In genomic region chr6:138543648-138544047, GRCh38 we compare ENCODE assay signal across 15 cellular contexts. TPM values are rescaled to one million over a fixed set of nuclear protein-coding genes. Genes with fewer than 3 reads are reported as not detected.
A peak's percentile ranks its signal among the peaks of the same experiment; 100 is the strongest.
DNase-seq lines count a peak whose midpoint lies in the region; ATAC-seq and TF ChIP-seq lines count a peak whose summit lies in the region.
"Had no signal": no experiment of that assay in that cellular context is flagged by ENCODE, and none has a peak within 500 bp of the region (broad histone marks: within the 10 kb centered on the region; RNA-seq: fewer than 3 reads in every experiment).

No MANE protein-coding gene starts in this region.

- H3K27me3 Mint-ChIP-seq in progenitor cell of endocrine pancreas, result no peaks in the 10 kb centered on the region
- H3K27me3 Mint-ChIP-seq in activated CD4-positive, alpha-beta T cell treated with anti-CD3 and anti-CD28 coated beads for 36 hours, result peaks cover 15% of the 10 kb centered on the region
- peaks cover 26% of the 10 kb centered on the region for H3K27me3 Mint-ChIP-seq in stimulated activated memory B cell treated with anti-CD40 and anti-IgM and Interleukin-4, amounts not matched to agents 10 μg/mL and 1 μg/mL and 100 μg/mL, for 72 hours

- no peak overlapping the region for H3K27ac ChIP-seq in HEK293 (ENCODE audit: extremely low read depth, low read depth, low read length)
- H3K27ac ChIP-seq in substantia nigra (ENCODE audit: low read depth, low read length, poor library complexity, severe bottlenecking), result no peak overlapping the region
- H3K27ac ChIP-seq: body of pancreas had no signal

- H3K4me3 ChIP-seq in HEK293 (ENCODE audit: low read depth, low read length) (no peak overlapping the region), astrocyte of the cerebellum (ENCODE audit: low read depth, low read length) (peak overlapping the region; percentile 45)
- H3K4me3 ChIP-seq: body of pancreas had no signal

- no peaks in the 10 kb centered on the region for H3K36me3 ChIP-seq in HEK293 (ENCODE audit: control insufficient read depth in 2 of 2, insufficient read depth in 1 of 2, low read length in 2 of 2)

- no peaks in the 10 kb centered on the region for H3K9me3 Mint-ChIP-seq in progenitor cell of endocrine pancreas (ENCODE audit: low read depth)
- no peaks in the 10 kb centered on the region for H3K9me3 Mint-ChIP-seq in activated CD4-positive, alpha-beta T cell treated with anti-CD3 and anti-CD28 coated beads for 36 hours (ENCODE audit: low read depth)
- H3K9me3 Mint-ChIP-seq in stimulated activated memory B cell treated with anti-CD40 and anti-IgM and Interleukin-4, amounts not matched to agents 10 μg/mL and 1 μg/mL and 100 μg/mL, for 72 hours, result no peaks in the 10 kb centered on the region
- H3K9me3 Mint-ChIP-seq: naive thymus-derived CD8-positive, alpha-beta T cell; stimulated activated naive CD8-positive, alpha-beta T cell treated with anti-CD3 and anti-CD28 coated beads, Interleukin-15, amount 100 ng/mL, for 72 hours had no signal

- 0 out of 2 replicates have a peak, but pooled peaks cover 6% of the 10 kb centered on the region for H3K4me1 ChIP-seq in HEK293 (ENCODE audit: control insufficient read depth, insufficient read depth, low read length)

- peaks cover 60% of the 10 kb centered on the region for H3K4me1 Mint-ChIP-seq in progenitor cell of endocrine pancreas (ENCODE audit: low read depth)
- peaks cover 6% of the 10 kb centered on the region for H3K4me1 Mint-ChIP-seq in activated CD4-positive, alpha-beta T cell treated with anti-CD3 and anti-CD28 coated beads for 36 hours
- H3K4me1 Mint-ChIP-seq in stimulated activated memory B cell treated with anti-CD40 and anti-IgM and Interleukin-4, amounts not matched to agents 10 μg/mL and 1 μg/mL and 100 μg/mL, for 72 hours, result no peaks in the 10 kb centered on the region

- peak; percentile 22 for ATAC-seq in left colon
- no peak for ATAC-seq in activated CD4-positive, alpha-beta T cell treated with anti-CD3 and anti-CD28 coated beads for 36 hours
- no peak for ATAC-seq in stimulated activated memory B cell treated with anti-CD40 and anti-IgM and Interleukin-4, amounts not matched to agents 10 μg/mL and 1 μg/mL and 100 μg/mL, for 72 hours
- ATAC-seq: body of pancreas; naive thymus-derived CD8-positive, alpha-beta T cell; Panc1; stimulated activated naive CD8-positive, alpha-beta T cell treated with anti-CD3 and anti-CD28 coated beads, Interleukin-15, amount 100 ng/mL, for 72 hours had no signal

- in situ Hi-C loops in astrocyte of the cerebellum (cut with HindIII; ENCODE audit: low sequenced_read_pairs), result no loop called here

- peaks cover 8% of the 10 kb centered on the region for H3K36me3 Mint-ChIP-seq in progenitor cell of endocrine pancreas (ENCODE audit: insufficient read depth)
- no peaks in the 10 kb centered on the region for H3K36me3 Mint-ChIP-seq in activated CD4-positive, alpha-beta T cell treated with anti-CD3 and anti-CD28 coated beads for 36 hours (ENCODE audit: low read depth)
- no peaks in the 10 kb centered on the region for H3K36me3 Mint-ChIP-seq in stimulated activated memory B cell treated with anti-CD40 and anti-IgM and Interleukin-4, amounts not matched to agents 10 μg/mL and 1 μg/mL and 100 μg/mL, for 72 hours
- H3K36me3 Mint-ChIP-seq: naive thymus-derived CD8-positive, alpha-beta T cell had no signal

- intact Hi-C loops in left colon (cut with DNase I, micrococcal nuclease), result no loop called here
- intact Hi-C loops in activated CD4-positive, alpha-beta T cell treated with anti-CD3 and anti-CD28 coated beads for 36 hours (cut with DNase I, micrococcal nuclease), result no loop called here

- H3K4me3 Mint-ChIP-seq in progenitor cell of endocrine pancreas (ENCODE audit: low read depth), result peak overlapping the region; percentile 50
- no peak overlapping the region for H3K4me3 Mint-ChIP-seq in activated CD4-positive, alpha-beta T cell treated with anti-CD3 and anti-CD28 coated beads for 36 hours
- H3K4me3 Mint-ChIP-seq in stimulated activated memory B cell treated with anti-CD40 and anti-IgM and Interleukin-4, amounts not matched to agents 10 μg/mL and 1 μg/mL and 100 μg/mL, for 72 hours, result no peak overlapping the region
- H3K4me3 Mint-ChIP-seq: naive thymus-derived CD8-positive, alpha-beta T cell; stimulated activated naive CD8-positive, alpha-beta T cell treated with anti-CD3 and anti-CD28 coated beads, Interleukin-15, amount 100 ng/mL, for 72 hours had no signal

- CTCF ChIA-PET in HEK293 (lab: Yijun Ruan, JAX), result interaction anchor here (0.9 to 1.5 kb wide), 3 partner anchors 22 to 45 kb away, joined by 3 to 7 read pairs (median 4); no protein-coding TSS in a partner anchor
- CTCF ChIA-PET in activated CD4-positive, alpha-beta T cell treated with anti-CD3 and anti-CD28 coated beads for 36 hours (lab: Charles Lee), result interaction anchor here (1.1 to 1.8 kb wide), 2 partner anchors 23 to 24 kb away, joined by 3 to 4 read pairs; no protein-coding TSS in a partner anchor

- DNase-seq in astrocyte of the cerebellum (ENCODE audit: low read depth) (no peak), left colon (no peak), progenitor cell of endocrine pancreas (ENCODE audit: low spot score, unreplicated experiment) (no peak), DMS153 (lab: John Stamatoyannopoulos, UW) (no peak), substantia nigra (lab: John Stamatoyannopoulos, UW) (no peak)
- DNase-seq in activated CD4-positive, alpha-beta T cell treated with anti-CD3 and anti-CD28 coated beads for 36 hours, result no peak
- DNase-seq: activated CD4-positive, alpha-beta T cell treated with anti-CD3 and anti-CD28 coated beads for 48 hours; activated CD8-positive, alpha-beta memory T cell treated with anti-CD3 and anti-CD28 coated beads, Interleukin-2, amount 50 U/mL, for 48 hours; activated gamma-delta T cell treated with Interleukin-2 at 50 U/mL for 16 hours; body of pancreas; naive thymus-derived CD8-positive, alpha-beta T cell; stimulated activated naive CD8-positive, alpha-beta T cell treated with anti-CD3 and anti-CD28 coated beads, Interleukin-15, amount 100 ng/mL, for 72 hours had no signal

- H3K27ac Mint-ChIP-seq in progenitor cell of endocrine pancreas, result no peak overlapping the region
- no peak overlapping the region for H3K27ac Mint-ChIP-seq in activated CD4-positive, alpha-beta T cell treated with anti-CD3 and anti-CD28 coated beads for 36 hours
- H3K27ac Mint-ChIP-seq in stimulated activated memory B cell treated with anti-CD40 and anti-IgM and Interleukin-4, amounts not matched to agents 10 μg/mL and 1 μg/mL and 100 μg/mL, for 72 hours, result no peak overlapping the region
- H3K27ac Mint-ChIP-seq: naive thymus-derived CD8-positive, alpha-beta T cell; stimulated activated naive CD8-positive, alpha-beta T cell treated with anti-CD3 and anti-CD28 coated beads, Interleukin-15, amount 100 ng/mL, for 72 hours had no signal

- POLR2A ChIA-PET in HEK293 (lab: Yijun Ruan, JAX), result no interaction called here
- POLR2A ChIA-PET in activated CD4-positive, alpha-beta T cell treated with anti-CD3 and anti-CD28 coated beads for 36 hours (lab: Charles Lee), result no interaction called here

- no peaks in the 10 kb centered on the region for H3K9me3 ChIP-seq in HEK293 (ENCODE audit: control insufficient read depth, insufficient read depth, low read depth, low read length)
- H3K9me3 ChIP-seq: body of pancreas had no signal

- TF ChIP-seq CTCF in HEK293 (tag by site-specific recombination; IDR thresholded peaks at IDR 0.05) (no peak), astrocyte of the cerebellum (IDR thresholded peaks at IDR 0.05; ENCODE audit: low read depth, low read length, missing control alignments) (no peak), progenitor cell of endocrine pancreas (IDR thresholded peaks at IDR 0.05; ENCODE audit: unreplicated experiment) (no peak)

TF ChIP-seq in HEK293, 187 proteins besides CTCF, POLR2A, EP300 and RAD21:
- TF ChIP-seq ZNF521 (tag by site-specific recombination; IDR thresholded peaks at IDR 0.05) (no peak), SCRT2 (tag by site-specific recombination; IDR thresholded peaks at IDR 0.05) (peak; percentile 64)
- TF ChIP-seq, protein P1, sequence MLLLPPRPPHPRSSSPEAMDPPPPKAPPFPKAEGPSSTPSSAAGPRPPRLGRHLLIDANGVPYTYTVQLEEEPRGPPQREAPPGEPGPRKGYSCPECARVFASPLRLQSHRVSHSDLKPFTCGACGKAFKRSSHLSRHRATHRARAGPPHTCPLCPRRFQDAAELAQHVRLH (tag by site-specific recombination; IDR thresholded peaks at IDR 0.05), result no peak

RNA-seq across cellular contexts. Expression of gene NHSL1, which starts 44.4 kb away (rescaled TPM):
- total RNA-seq in left colon (100 to 1,000 TPM; 112 to 125 TPM), progenitor cell of endocrine pancreas (79.0 and 86.5 TPM in 2 replicates)
- under 1 TPM; 0.53 to 0.70 TPM for total RNA-seq in activated CD4-positive, alpha-beta T cell treated with anti-CD3 and anti-CD28 coated beads for 36 hours

Comparison
In these comparisons a context has a peak if more than half of its experiments do, and no peak if none do; other contexts are left out.
1. RNA of gene NHSL1, which starts 44.4 kb away (total RNA-seq): 112 to 125 TPM in left colon and 79.0 to 86.5 TPM in progenitor cell of endocrine pancreas; 0.53 to 0.70 TPM in activated CD4-positive, alpha-beta T cell treated with anti-CD3 and anti-CD28 coated beads for 36 hours; every median in the first group is over 10 times any median in the second.